24 cellular contexts compared by ENCODE assay signal in the genomic region with DNA sequence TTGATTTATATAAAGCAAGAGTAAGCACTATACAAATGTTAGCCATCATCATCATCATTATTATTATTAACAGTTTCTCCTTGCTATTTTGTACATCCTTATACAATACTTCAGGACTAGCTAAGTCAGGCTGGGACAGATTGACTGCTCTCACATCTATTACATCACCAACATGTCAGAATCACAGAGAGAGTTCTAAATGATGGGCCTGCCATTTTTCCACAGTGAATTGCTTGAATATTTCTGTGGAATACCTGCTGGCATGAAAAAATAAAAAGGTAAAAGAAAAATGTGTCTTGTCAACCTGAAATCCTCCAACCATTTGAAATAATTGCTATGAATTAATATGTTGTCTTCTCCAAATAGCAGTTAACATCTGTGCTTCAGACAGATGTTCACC.
"Had no signal": no experiment of that assay in that cellular context is flagged by ENCODE, and none has a peak within 500 bp of the region (broad histone marks: within the 10 kb centered on the region; RNA-seq: fewer than 3 reads in every experiment).

No MANE protein-coding gene starts in this region.

- H3K27me3 ChIP-seq: stomach, suprapubic skin, testis, thyroid gland, tibial artery, tibial nerve, transverse colon, upper lobe of left lung, upper lobe of right lung, uterus, vagina had no signal

- H3K9me3 ChIP-seq: stomach, suprapubic skin, testis, thoracic aorta, thyroid gland, tibial artery, tibial nerve, transverse colon, upper lobe of left lung, upper lobe of right lung, uterus, vagina had no signal

- DNase-seq: stimulated activated CD4-positive, alpha-beta T cell treated with anti-CD3 and anti-CD28 coated beads, Interleukin-2, amount 100 ng/mL, for 48 hours; stimulated activated CD4-positive, alpha-beta T cell treated with anti-CD3 and anti-CD28 coated beads, Interleukin-4, amount 100 ng/mL, for 1 hour; stimulated activated CD4-positive, alpha-beta T cell treated with anti-CD3 and anti-CD28 coated beads, Interleukin-4, amount 100 ng/mL, for 24 hours; stimulated activated CD4-positive, alpha-beta T cell treated with anti-CD3 and anti-CD28 coated beads, Interleukin-4, amount 100 ng/mL, for 4 hours; stimulated activated CD8-positive, alpha-beta memory T cell treated with anti-CD3 and anti-CD28 coated beads, Interleukin-4, amount 100 ng/mL, for 48 hours; stimulated activated naive B cell treated with anti-CD40 and anti-IgM and Interleukin-4, amounts not matched to agents 10 μg/mL and 1 μg/mL and 100 μg/mL, for 72 hours; stimulated activated naive CD4-positive, alpha-beta T cell; stimulated activated naive CD4-positive, alpha-beta T cell treated with Interleukin-2 at 50 U/mL for 16 hours; stimulated activated naive CD8-positive, alpha-beta T cell treated with anti-CD3 and anti-CD28 coated beads, Interleukin-15, amount 100 ng/mL, for 72 hours; stimulated activated naive CD8-positive, alpha-beta T cell treated with anti-CD3 and anti-CD28 coated beads, Interleukin-15, Interleukin-2, amounts not matched to agents 100 U/mL and 50 U/mL, for 24 hours; stomach; substantia nigra; testis; thyroid gland; tibial artery; transverse colon; trophoblast cell; upper lobe of left lung; upper lobe of right lung; uterus had no signal

- H3K4me3 ChIP-seq: stomach, suprapubic skin, testis, thoracic aorta, thyroid gland, tibial artery, tibial nerve, transverse colon, upper lobe of left lung, upper lobe of right lung, uterus, vagina had no signal

- H3K27ac ChIP-seq: stomach, suprapubic skin, testis, thoracic aorta, thyroid gland, tibial artery, tibial nerve, transverse colon, upper lobe of left lung, upper lobe of right lung, uterus, vagina had no signal

- H3K36me3 ChIP-seq: stomach, suprapubic skin, thoracic aorta, thyroid gland, tibial artery, tibial nerve, transverse colon, upper lobe of left lung, upper lobe of right lung, uterus, vagina had no signal
